8 cellular contexts compared by ENCODE assay signal in genomic region chr14:72516936-72517408, GRCh38.
DNase-seq lines count a peak whose midpoint lies in the region; ATAC-seq and TF ChIP-seq lines count a peak whose summit lies in the region.

No MANE protein-coding gene starts in this region.

- no peak overlapping the region for H3K56ac ChIP-seq in mesendoderm (ENCODE audit: low read length)

- intact Hi-C loops in activated CD4-positive, alpha-beta memory T cell treated with anti-CD3 and anti-CD28 coated beads for 36 hours (cut with micrococcal nuclease), result loop anchor here (1.0 to 5.0 kb wide), 3 partner anchors 388 to 955 kb away; no protein-coding TSS in a partner anchor

- TF ChIP-seq CTCF in GM12873 (IDR thresholded peaks at IDR 0.05; ENCODE audit: insufficient read depth, low read depth, low read length, missing control alignments), result peak; percentile 95

- H3K4me1 Mint-ChIP-seq in activated CD4-positive, alpha-beta memory T cell treated with anti-CD3 and anti-CD28 coated beads for 36 hours (ENCODE audit: low read depth), result peaks cover 52% of the 10 kb centered on the region

- ATAC-seq in GM21360 (IDR thresholded peaks at IDR 0.05; ENCODE audit: unreplicated experiment), result no peak

- H3K27me3 ChIP-seq in mesendoderm (ENCODE audit: insufficient read depth, low read length, poor library complexity), result no peaks in the 10 kb centered on the region

- H3K18ac ChIP-seq in mesendoderm (ENCODE audit: low read length), result no peak overlapping the region

- H3K79me1 ChIP-seq in mesendoderm (ENCODE audit: low read length), result no peaks in the 10 kb centered on the region

- H3K4ac ChIP-seq in mesendoderm (ENCODE audit: low read depth, low read length), result no peak overlapping the region

- H3K23ac ChIP-seq in mesendoderm (ENCODE audit: low read length), result no peak overlapping the region

- no peak overlapping the region for H4K5ac ChIP-seq in mesendoderm (ENCODE audit: low read length)

- H3K4me1 ChIP-seq in mesendoderm (ENCODE audit: control insufficient read depth, low read depth, low read length), result no peaks in the 10 kb centered on the region

- no CpG with 5 or more reads among the region's 5 CpGs for WGBS in mesendoderm (ENCODE audit: extremely low coverage, insufficient coverage, low lambda C conversion rate)

- H3K4me2 ChIP-seq in mesendoderm (ENCODE audit: low read length), result no peak overlapping the region

- H3K27ac Mint-ChIP-seq in activated CD4-positive, alpha-beta memory T cell treated with anti-CD3 and anti-CD28 coated beads for 36 hours, result no peak overlapping the region

- H3K27ac ChIP-seq in mesendoderm (ENCODE audit: low read depth, low read length), result no peak overlapping the region

- H3K9me3 Mint-ChIP-seq in activated CD4-positive, alpha-beta memory T cell treated with anti-CD3 and anti-CD28 coated beads for 36 hours, result peaks cover 9% of the 10 kb centered on the region

- no peak overlapping the region for H2BK15ac ChIP-seq in mesendoderm (replicated peaks; ENCODE audit: low read depth)

- no peak overlapping the region for H3K4me3 ChIP-seq in mesendoderm (ENCODE audit: low read length)

- no peak overlapping the region for H2BK5ac ChIP-seq in mesendoderm (ENCODE audit: low read length)

- H3K36me3 Mint-ChIP-seq in activated CD4-positive, alpha-beta memory T cell treated with anti-CD3 and anti-CD28 coated beads for 36 hours, result no peaks in the 10 kb centered on the region

- H2AK5ac ChIP-seq in mesendoderm (ENCODE audit: low read length), result no peak overlapping the region

- H3K27me3 Mint-ChIP-seq in activated CD4-positive, alpha-beta memory T cell treated with anti-CD3 and anti-CD28 coated beads for 36 hours, result peaks cover 4% of the 10 kb centered on the region

- H4K8ac ChIP-seq in mesendoderm (ENCODE audit: low read depth, low read length), result no peak overlapping the region

- H2BK120ac ChIP-seq in mesendoderm (ENCODE audit: low read depth, low read length), result no peak overlapping the region

- POLR2A ChIA-PET in activated CD4-positive, alpha-beta memory T cell treated with anti-CD3 and anti-CD28 coated beads for 36 hours (lab: Charles Lee), result interaction anchor here (1.5 kb wide), 1 partner anchor 432 kb away, joined by 4 read pairs; no protein-coding TSS in a partner anchor

- no peaks in the 10 kb centered on the region for H3K79me2 ChIP-seq in mesendoderm (ENCODE audit: control insufficient read depth, insufficient read depth, low read length)

- DNase-seq in A172 (ENCODE audit: low spot score), result peak; percentile 37
- peak; percentile 50 for DNase-seq in NCI-H460 (ENCODE audit: extremely low read depth, low read depth)
- peak; percentile 81 for DNase-seq in activated CD4-positive, alpha-beta memory T cell treated with anti-CD3 and anti-CD28 coated beads for 36 hours
- peak; percentile 53 for DNase-seq in effector CD8-positive, alpha-beta T cell (lab: John Stamatoyannopoulos, UW)
- DNase-seq in mesendoderm, result peak; percentile 84
- DNase-seq in stimulated activated CD8-positive, alpha-beta memory T cell treated with anti-CD3 and anti-CD28 coated beads, Interleukin-4, amount 100 ng/mL, for 24 hours (ENCODE audit: low read depth), result peak; percentile 63

- no peak overlapping the region for H3K9ac ChIP-seq in mesendoderm (ENCODE audit: low read length)

- no peak overlapping the region for H3K4me3 Mint-ChIP-seq in activated CD4-positive, alpha-beta memory T cell treated with anti-CD3 and anti-CD28 coated beads for 36 hours

- no peaks in the 10 kb centered on the region for H3K36me3 ChIP-seq in mesendoderm (ENCODE audit: control insufficient read depth, insufficient read depth, low read length)

- CTCF ChIA-PET in activated CD4-positive, alpha-beta memory T cell treated with anti-CD3 and anti-CD28 coated beads for 36 hours (lab: Charles Lee), result interaction anchor here (0.5 to 9.2 kb wide), 21 partner anchors 8 to 445 kb away, joined by 3 to 278 read pairs (median 3); partner anchors contain the start of gene DPF3
